ENCODE assay signal across 7 cellular contexts in genomic region chr19:13102416-13102665, GRCh38. TPM values are rescaled to one million over a fixed set of nuclear protein-coding genes. Genes with fewer than 3 reads are reported as not detected.
DNase-seq lines count a peak whose midpoint lies in the region; ATAC-seq and TF ChIP-seq lines count a peak whose summit lies in the region.

No MANE protein-coding gene starts in this region.

- H3K27me3 Mint-ChIP-seq in activated CD8-positive, alpha-beta T cell treated with anti-CD3 and anti-CD28 coated beads for 36 hours = peaks cover 14% of the 10 kb centered on the region
- H3K27me3 Mint-ChIP-seq in immature natural killer cell (ENCODE audit: low read depth in 3 of 3) = peaks cover 23 to 31% (median 26%) of the 10 kb centered on the region in 3 donors

- H3K9ac ChIP-seq in subcutaneous abdominal adipose tissue (ENCODE audit: low read length in 5 of 5) = peak overlapping the region in 4 of 5 donors; percentile 72 to 83 (median 78)

- H3K4me3 Mint-ChIP-seq in activated CD8-positive, alpha-beta T cell treated with anti-CD3 and anti-CD28 coated beads for 36 hours = peak overlapping the region; percentile 66
- H3K4me3 Mint-ChIP-seq in immature natural killer cell = peak overlapping the region; percentile 30 to 67 (median 48)

- H3K4me1 Mint-ChIP-seq in activated CD8-positive, alpha-beta T cell treated with anti-CD3 and anti-CD28 coated beads for 36 hours (ENCODE audit: low read depth) = peaks cover 39% of the 10 kb centered on the region
- H3K4me1 Mint-ChIP-seq in immature natural killer cell = peaks cover 46 to 47% of the 10 kb centered on the region in 2 donors

- H3K4me3 ChIP-seq in H7 (ENCODE audit: insufficient read depth, low read depth, low read length) (peak overlapping the region; percentile 33), subcutaneous abdominal adipose tissue (ENCODE audit: low read depth in 1 of 5, low read length in 5 of 5) (peak overlapping the region; percentile 63 to 76 (median 69))

- H3K4me1 ChIP-seq in subcutaneous abdominal adipose tissue (ENCODE audit: control insufficient read depth in 5 of 5, insufficient read depth in 5 of 5, low read length in 5 of 5) = peaks cover 0 to 69% (median 55%) of the 10 kb centered on the region in 5 donors

- H3K9me3 Mint-ChIP-seq in activated CD8-positive, alpha-beta T cell treated with anti-CD3 and anti-CD28 coated beads for 36 hours = no peaks in the 10 kb centered on the region
- peaks cover 2 to 6% (median 4%) of the 10 kb centered on the region in 6 donors for H3K9me3 Mint-ChIP-seq in immature natural killer cell

- no peak overlapping the region for H3K27ac Mint-ChIP-seq in activated CD8-positive, alpha-beta T cell treated with anti-CD3 and anti-CD28 coated beads for 36 hours
- H3K27ac Mint-ChIP-seq in immature natural killer cell = peak overlapping the region in 1 of 6 donors; percentile 14

- no peaks in the 10 kb centered on the region for H3K9me3 ChIP-seq in subcutaneous abdominal adipose tissue (ENCODE audit: control insufficient read depth in 5 of 5, low read length in 5 of 5)

- POLR2A ChIA-PET in activated CD8-positive, alpha-beta T cell treated with anti-CD3 and anti-CD28 coated beads for 36 hours (lab: Charles Lee) = interaction anchor here (1.0 to 4.6 kb wide), 3 partner anchors 13 to 137 kb away, joined by 3 to 46 read pairs (median 3); partner anchors contain the start of genes NACC1 and TRMT1

- DNase-seq in H7 (no peak), immature natural killer cell (no peak), NCI-H1092 (lab: John Stamatoyannopoulos, UW) (no peak), AG08396 (ENCODE audit: low spot score) (no peak)
- DNase-seq in activated CD8-positive, alpha-beta T cell treated with anti-CD3 and anti-CD28 coated beads for 36 hours = no peak

- H3K36me3 Mint-ChIP-seq in activated CD8-positive, alpha-beta T cell treated with anti-CD3 and anti-CD28 coated beads for 36 hours (ENCODE audit: low read depth) = peaks cover 11% of the 10 kb centered on the region
- H3K36me3 Mint-ChIP-seq in immature natural killer cell = no peaks in the 10 kb centered on the region

- ATAC-seq in activated CD8-positive, alpha-beta T cell treated with anti-CD3 and anti-CD28 coated beads for 36 hours = no peak
- ATAC-seq in HG02759 (IDR thresholded peaks at IDR 0.05; ENCODE audit: unreplicated experiment) = no peak

- peak overlapping the region; percentile 74 for H3K27ac ChIP-seq in subcutaneous abdominal adipose tissue (ENCODE audit: low read depth, low read length)

- H3K36me3 ChIP-seq in H7 (replicated peaks; ENCODE audit: control insufficient read depth, insufficient read depth, low read length) (no peaks in the 10 kb centered on the region; the same call in none of the 2 replicates), subcutaneous abdominal adipose tissue (ENCODE audit: control insufficient read depth in 5 of 5, insufficient read depth in 5 of 5, low read length in 5 of 5) (peaks cover 0 to 9% (median 7%) of the 10 kb centered on the region in 5 donors)

- H3K27me3 ChIP-seq in H7 (ENCODE audit: control insufficient read depth, insufficient read depth, low read length) = peaks cover 40% of the 10 kb centered on the region
- H3K27me3 ChIP-seq in subcutaneous abdominal adipose tissue (ENCODE audit: control insufficient read depth in 5 of 5, insufficient read depth in 4 of 5, low read length in 5 of 5) = no peaks in the 10 kb centered on the region

- intact Hi-C loops in activated CD8-positive, alpha-beta T cell treated with anti-CD3 and anti-CD28 coated beads for 36 hours (cut with micrococcal nuclease) = no loop called here

- no peak for TF ChIP-seq CTCF in activated CD8-positive, alpha-beta T cell treated with anti-CD3 and anti-CD28 coated beads for 36 hours (IDR thresholded peaks at IDR 0.05)

- CTCF ChIA-PET in activated CD8-positive, alpha-beta T cell treated with anti-CD3 and anti-CD28 coated beads for 36 hours (lab: Charles Lee) = interaction anchor here (1.0 to 3.7 kb wide), 4 partner anchors 12 to 137 kb away, joined by 3 to 21 read pairs (median 6); no protein-coding TSS in a partner anchor

RNA-seq across cellular contexts. Expression of gene LYL1, which starts 0.3 kb away (rescaled TPM):
- 1.5 and 1.7 TPM in 2 replicates for total RNA-seq in H7 (2014; rRNA removed; shearing (Covaris generic))
- 1 to 10 TPM; 3.9 to 4.8 TPM for total RNA-seq in activated CD8-positive, alpha-beta T cell treated with anti-CD3 and anti-CD28 coated beads for 36 hours
- polyA plus RNA-seq in immature natural killer cell = 1 to 10 TPM; 1.1 to 2.2 (median 2.1) TPM

RNA-seq across cellular contexts. Expression of gene TRMT1, which starts 14.2 kb away (rescaled TPM):
- total RNA-seq in H7 (2014; rRNA removed; shearing (Covaris generic)) = 81.5 and 89.1 TPM in 2 replicates
- 10 to 100 TPM; 85.0 to 95.7 TPM for total RNA-seq in activated CD8-positive, alpha-beta T cell treated with anti-CD3 and anti-CD28 coated beads for 36 hours
- 10 to 100 TPM; 13.2 to 16.5 (median 16.3) TPM for polyA plus RNA-seq in immature natural killer cell

RNA-seq across cellular contexts. Expression of gene NACC1, which starts 15.7 kb away (rescaled TPM):
- total RNA-seq in H7 (2014; rRNA removed; shearing (Covaris generic)) = 254 and 292 TPM in 2 replicates
- total RNA-seq in activated CD8-positive, alpha-beta T cell treated with anti-CD3 and anti-CD28 coated beads for 36 hours = 10 to 100 TPM; 73.8 to 87.5 TPM
- 1 to 10 TPM in 2 of 3 donors, not detected in 1; 1.2 to 2.8 TPM for polyA plus RNA-seq in immature natural killer cell

RNA-seq across cellular contexts. Expression of gene STX10, which starts 47.8 kb away (rescaled TPM):
- total RNA-seq in H7 (2014; rRNA removed; shearing (Covaris generic)) = 60.1 and 60.7 TPM in 2 replicates
- total RNA-seq in activated CD8-positive, alpha-beta T cell treated with anti-CD3 and anti-CD28 coated beads for 36 hours = 10 to 100 TPM; 66.8 to 72.4 TPM
- 10 to 100 TPM; 56.8 to 92.5 (median 66.0) TPM for polyA plus RNA-seq in immature natural killer cell

RNA-seq across cellular contexts. Expression of gene IER2, which starts 47.9 kb away (rescaled TPM):
- total RNA-seq in H7 (2014; rRNA removed; shearing (Covaris generic)) = 34.5 and 56.4 TPM in 2 replicates
- total RNA-seq in activated CD8-positive, alpha-beta T cell treated with anti-CD3 and anti-CD28 coated beads for 36 hours = 100 to 1,000 TPM; 120 to 122 TPM
- 100 to 1,000 TPM; 395 to 487 (median 487) TPM for polyA plus RNA-seq in immature natural killer cell
